In genomic region chr3:128725932-128726690, GRCh38 we compare ENCODE assay signal across 1 cellular context.
TF ChIP-seq lines count a peak whose summit lies in the region.

RAB7A (plus strand) TSS chr3:128726183; CDS start chr3:128795368, 69,185 bp downstream.

TF ChIP-seq in HepG2, 621 proteins besides CTCF, POLR2A, EP300 and RAD21 (continued from another document and continues in another):
- TF ChIP-seq JUNB (CRISPR knock-in tag; IDR thresholded peaks at IDR 0.05; ENCODE audit: borderline replicate concordance) (no peak), SALL1 (CRISPR knock-in tag; IDR thresholded peaks at IDR 0.05) (peak; percentile 79), ARNT (IDR thresholded peaks at IDR 0.05) (no peak), RFXANK (CRISPR knock-in tag; IDR thresholded peaks at IDR 0.05) (no peak; the same call in 1 of the 2 replicates), ZNF768 (CRISPR knock-in tag; IDR thresholded peaks at IDR 0.05) (no peak), CCDC6 (CRISPR knock-in tag; IDR thresholded peaks at IDR 0.05) (peak; percentile 19; the same call in 1 of the 2 replicates), BCL3 (CRISPR knock-in tag; IDR thresholded peaks at IDR 0.05) (peak; percentile 77), ZFP36L1 (CRISPR knock-in tag; IDR thresholded peaks at IDR 0.05) (no peak), DR1 (CRISPR knock-in tag; IDR thresholded peaks at IDR 0.05) (peak; percentile 80), ELF1 (CRISPR knock-in tag; IDR thresholded peaks at IDR 0.05) (peak; percentile 94), ZNF609 (CRISPR knock-in tag; IDR thresholded peaks at IDR 0.05; ENCODE audit: borderline replicate concordance) (0 out of 2 replicates have a peak, but pooled peaks have one; percentile 24), ZNF597 (CRISPR knock-in tag; IDR thresholded peaks at IDR 0.05) (no peak), ZNF737 (CRISPR knock-in tag; IDR thresholded peaks at IDR 0.05; ENCODE audit: borderline replicate concordance) (no peak), BORCS8-MEF2B (CRISPR knock-in tag; IDR thresholded peaks at IDR 0.05) (no peak), RARG (CRISPR knock-in tag; IDR thresholded peaks at IDR 0.05; ENCODE audit: low read depth) (no peak), GATAD2A (CRISPR knock-in tag; IDR thresholded peaks at IDR 0.05) (0 out of 2 replicates have a peak, but pooled peaks have one; percentile 38), MATR3 (CRISPR knock-in tag; IDR thresholded peaks at IDR 0.05) (no peak), MAX (IDR thresholded peaks at IDR 0.05) (peak; percentile 95), ZNF7 (CRISPR knock-in tag; IDR thresholded peaks at IDR 0.05) (no peak), ZNF317 (CRISPR knock-in tag; IDR thresholded peaks at IDR 0.05) (peak; percentile 73), E2F5 (CRISPR knock-in tag; conservative IDR thresholded peaks at IDR 0.05) (peak; percentile 32; the same call in 1 of the 2 replicates), ZNF337 (CRISPR knock-in tag; IDR thresholded peaks at IDR 0.05; ENCODE audit: borderline replicate concordance, low read depth) (no peak), ZNF234 (CRISPR knock-in tag; conservative IDR thresholded peaks at IDR 0.05) (no peak; the same call in 1 of the 2 replicates), CSRNP1 (CRISPR knock-in tag; IDR thresholded peaks at IDR 0.05) (0 out of 2 replicates have a peak, but pooled peaks have one; percentile 10), ZBTB37 (CRISPR knock-in tag; IDR thresholded peaks at IDR 0.05) (no peak), ZBTB4 (CRISPR knock-in tag; IDR thresholded peaks at IDR 0.05; ENCODE audit: borderline replicate concordance) (no peak), RFXAP (CRISPR knock-in tag; IDR thresholded peaks at IDR 0.05; ENCODE audit: borderline replicate concordance) (no peak; the same call in 1 of the 2 replicates), ZBTB39 (CRISPR knock-in tag; IDR thresholded peaks at IDR 0.05) (no peak), FOXP1 (IDR thresholded peaks at IDR 0.05) (no peak), FOXP1 (CRISPR knock-in tag; IDR thresholded peaks at IDR 0.05) (0 out of 2 replicates have a peak, but pooled peaks have one; percentile 14), ZFP36 (IDR thresholded peaks at IDR 0.05; ENCODE audit: borderline replicate concordance, low read depth, low read length, partially characterized antibody) (no peak), ERF (CRISPR knock-in tag; IDR thresholded peaks at IDR 0.05) (peak; percentile 90), PRPF4 (IDR thresholded peaks at IDR 0.05; ENCODE audit: low read depth, low read length, poor library complexity, severe bottlenecking) (no peak), ZC3H4 (CRISPR knock-in tag; IDR thresholded peaks at IDR 0.05; ENCODE audit: borderline replicate concordance) (no peak), MYPOP (CRISPR knock-in tag; IDR thresholded peaks at IDR 0.05) (no peak), SKIL (CRISPR knock-in tag; IDR thresholded peaks at IDR 0.05; ENCODE audit: borderline replicate concordance) (no peak)
